Comparison of ENCODE assay signal across 10 cellular contexts in genomic region chr20:20710443-20710842, GRCh38. TPM values are rescaled to one million over a fixed set of nuclear protein-coding genes. Genes with fewer than 3 reads are reported as not detected.
DNase-seq lines count a peak whose midpoint lies in the region; ATAC-seq and TF ChIP-seq lines count a peak whose summit lies in the region.
"Had no signal": no experiment of that assay in that cellular context is flagged by ENCODE, and none has a peak within 500 bp of the region (broad histone marks: within the 10 kb centered on the region; RNA-seq: fewer than 3 reads in every experiment).

No MANE protein-coding gene starts in this region.

- H3K27me3 ChIP-seq in left ventricle myocardium inferior (ENCODE audit: low read depth) (no peaks in the 10 kb centered on the region), body of pancreas (no peaks in the 10 kb centered on the region), upper lobe of left lung (no peaks in the 10 kb centered on the region)

- TF ChIP-seq POLR2A in body of pancreas (IDR thresholded peaks at IDR 0.05) (no peak), upper lobe of left lung (IDR thresholded peaks at IDR 0.05) (no peak)

- peak overlapping the region; percentile 93 for H3K4me3 ChIP-seq in left ventricle myocardium inferior
- no peak overlapping the region for H3K4me3 ChIP-seq in body of pancreas
- H3K4me3 ChIP-seq in upper lobe of left lung: peak overlapping the region in 3 of 4 donors; percentile 92 to 97 (median 96)

- 0 to 24% methylated on average over 1 of the region's 1 CpG for WGBS in body of pancreas, 2 donors
- 19 to 29% methylated on average over 1 of the region's 1 CpG for WGBS in upper lobe of left lung, 2 donors

- TF ChIP-seq CTCF in left ventricle myocardium inferior (IDR thresholded peaks at IDR 0.05; ENCODE audit: borderline replicate concordance): no peak
- no peak for TF ChIP-seq CTCF in body of pancreas (IDR thresholded peaks at IDR 0.05)
- no peak for TF ChIP-seq CTCF in mesothelial cell of epicardium (IDR thresholded peaks at IDR 0.05; ENCODE audit: unreplicated experiment)
- TF ChIP-seq CTCF in upper lobe of left lung (IDR thresholded peaks at IDR 0.05): no peak

- DNase-seq in left ventricle myocardium inferior (no peak), cardiac septum (ENCODE audit: low spot score) (no peak), body of pancreas (no peak), mesothelial cell of epicardium (ENCODE audit: low spot score in 2 of 2, unreplicated experiment in 2 of 2) (no peak), upper lobe of left lung (no peak), KG1 (lab: John Stamatoyannopoulos, UW) (no peak), cerebellum (ENCODE audit: low spot score) (no peak)
- DNase-seq: activated gamma-delta T cell had no signal

- H3K9me3 Mint-ChIP-seq in mesothelial cell of epicardium: no peaks in the 10 kb centered on the region

- H3K4me1 Mint-ChIP-seq in mesothelial cell of epicardium: peaks cover 25% of the 10 kb centered on the region

- H3K36me3 Mint-ChIP-seq in mesothelial cell of epicardium: no peaks in the 10 kb centered on the region

- no peaks in the 10 kb centered on the region for H3K36me3 ChIP-seq in left ventricle myocardium inferior
- H3K36me3 ChIP-seq in body of pancreas (replicated peaks in 1 of 2; ENCODE audit: insufficient read depth in 1 of 2, low read depth in 2 of 2): no peaks in the 10 kb centered on the region
- H3K36me3 ChIP-seq in upper lobe of left lung: no peaks in the 10 kb centered on the region

- intact Hi-C loops in left ventricle myocardium inferior (cut with micrococcal nuclease) (no loop called here), cardiac septum (cut with DNase I) (no loop called here), body of pancreas (cut with DNase I) (no loop called here)

- no peak for TF ChIP-seq EP300 in upper lobe of left lung (IDR thresholded peaks at IDR 0.05)

- no peaks in the 10 kb centered on the region for H3K9me3 ChIP-seq in left ventricle myocardium inferior (replicated peaks)
- no peaks in the 10 kb centered on the region for H3K9me3 ChIP-seq in body of pancreas
- no peaks in the 10 kb centered on the region for H3K9me3 ChIP-seq in upper lobe of left lung

- H3K27ac ChIP-seq in left ventricle myocardium inferior (replicated peaks): peak overlapping the region; percentile 95
- H3K27ac ChIP-seq in body of pancreas: peak overlapping the region; percentile 79 to 96 (median 90)
- H3K27ac ChIP-seq in upper lobe of left lung: peak overlapping the region; percentile 91 to 95 (median 94)

- H3K4me1 ChIP-seq in left ventricle myocardium inferior: peaks cover 57% of the 10 kb centered on the region
- H3K4me1 ChIP-seq in body of pancreas: peaks cover 45% of the 10 kb centered on the region
- H3K4me1 ChIP-seq in upper lobe of left lung: peaks cover 26 to 58% (median 45%) of the 10 kb centered on the region in 4 donors

- no peaks in the 10 kb centered on the region for H3K27me3 Mint-ChIP-seq in mesothelial cell of epicardium (ENCODE audit: low read depth)

- peak overlapping the region; percentile 78 for H3K27ac Mint-ChIP-seq in mesothelial cell of epicardium

- ATAC-seq in body of pancreas: no peak
- no peak for ATAC-seq in upper lobe of left lung (ENCODE audit: low FRiP score in 2 of 2)
- no peak for ATAC-seq in GM18519 (IDR thresholded peaks at IDR 0.05; ENCODE audit: low FRiP score, unreplicated experiment)
- ATAC-seq: SK-N-SH treated with all-trans-retinoic acid at 6 μM for 48 hours had no signal

- H3K4me3 Mint-ChIP-seq in mesothelial cell of epicardium: peak overlapping the region; percentile 80

RNA-seq across cellular contexts. Expression of gene RALGAPA2, which starts 2.0 kb away (rescaled TPM):
- total RNA-seq in left ventricle myocardium inferior: 21.0 TPM
- 22.5 TPM for total RNA-seq in cardiac septum
- total RNA-seq in body of pancreas: 10 to 100 TPM; 40.2 to 45.4 TPM
- 26.8 to 27.8 TPM (median 27.5 TPM) in 3 replicates for total RNA-seq in mesothelial cell of epicardium
- 10 to 100 TPM; 50.8 to 95.3 (median 65.3) TPM for total RNA-seq in upper lobe of left lung
- total RNA-seq in cerebellum: 50.7 TPM

Comparison
In these comparisons a context has a peak if more than half of its experiments do, and no peak if none do; other contexts are left out.
1. H3K4me3 ChIP-seq: peak in left ventricle myocardium inferior (single experiment) and upper lobe of left lung (3 of 4); none in body of pancreas (0 of 2).
2. Peak in every context shown above with its lines, with median percentiles within 50 percentile points of each other: H3K27ac ChIP-seq.